9 cellular contexts compared by ENCODE assay signal in the genomic region with DNA sequence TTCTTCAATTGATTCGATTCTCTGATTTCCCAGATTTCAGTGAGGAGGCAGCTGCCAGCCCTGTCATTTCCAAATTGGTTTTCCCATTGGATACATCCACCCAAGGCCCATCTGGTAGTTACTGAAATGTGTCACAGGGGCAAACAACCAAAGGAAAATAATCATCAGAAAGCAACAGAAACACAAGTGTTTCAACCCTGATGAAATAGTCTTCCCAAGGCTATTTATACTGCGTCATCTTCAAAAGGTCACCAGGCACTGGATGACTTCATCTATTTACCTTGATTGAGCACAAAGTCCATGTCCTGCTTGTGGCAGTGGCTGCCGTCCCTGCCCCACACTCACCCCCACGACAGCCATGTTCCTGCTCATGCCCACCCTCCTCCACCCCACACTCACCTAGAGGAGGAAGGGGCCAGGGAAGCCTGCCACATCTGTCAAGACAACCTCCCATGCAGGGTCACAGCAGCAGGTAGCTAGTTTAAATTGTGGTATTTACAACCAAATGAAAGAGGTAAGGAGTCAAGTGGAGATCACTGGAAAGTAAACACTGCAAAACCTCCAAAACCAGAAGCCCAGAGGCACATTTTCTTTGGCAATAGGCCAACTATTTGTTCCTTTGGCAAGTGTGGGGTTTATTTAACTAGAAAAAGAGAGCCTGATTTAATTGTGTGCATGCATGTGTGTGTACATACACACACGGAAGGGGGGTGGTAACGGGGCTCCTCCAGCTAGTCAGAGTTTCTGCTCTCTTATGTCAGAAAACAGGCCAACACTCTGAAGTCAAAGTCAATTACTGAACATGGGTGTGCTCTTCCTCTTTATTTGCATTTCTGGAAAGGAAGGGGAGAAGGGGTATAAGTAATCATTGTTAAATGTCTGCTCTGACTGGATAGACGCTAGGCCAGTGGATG. TPM values are rescaled to one million over a fixed set of nuclear protein-coding genes. Genes with fewer than 3 reads are reported as not detected.
DNase-seq lines count a peak whose midpoint lies in the region; ATAC-seq and TF ChIP-seq lines count a peak whose summit lies in the region.
"Had no signal": no experiment of that assay in that cellular context is flagged by ENCODE, and none has a peak within 500 bp of the region (broad histone marks: within the 10 kb centered on the region; RNA-seq: fewer than 3 reads in every experiment).

No MANE protein-coding gene starts in this region.

- in situ Hi-C loops in ACHN (cut with HindIII; ENCODE audit: low pct_ligation_motif_present, low pct_unique_long_range_greater_than_20kb, low sequenced_read_pairs) = no loop called here

- DNase-seq in left cardiac atrium = peak; percentile 47
- no peak for DNase-seq in cardiac septum (ENCODE audit: low spot score)
- DNase-seq in NOMO-1 treated with dmso at 0.1 percent for 144 hours (lab: John Stamatoyannopoulos, UW; ENCODE audit: unreplicated experiment) = peak; percentile 9
- peak; percentile 63 for DNase-seq in fibroblast of the aortic adventitia (ENCODE audit: low read depth)
- peak; percentile 66 for DNase-seq in ureter (ENCODE audit: low spot score)
- no peak for DNase-seq in ACHN
- no peak for DNase-seq in activated naive CD4-positive, alpha-beta T cell (lab: John Stamatoyannopoulos, UW)
- DNase-seq in activated CD4-positive, alpha-beta T cell treated with anti-CD3 and anti-CD28 coated beads for 4 hours = no peak
- DNase-seq: activated B cell treated with CpG ODN at 0.5 μM for 24 hours had no signal

- ATAC-seq in left cardiac atrium = peak in 1 of 2 donors; percentile 42

- intact Hi-C loops in left cardiac atrium (cut with DNase I) = loop anchor here in 1 of 2 donors (10.0 kb wide), 2 partner anchors 67 to 527 kb away; no protein-coding TSS in a partner anchor
- intact Hi-C loops in cardiac septum (cut with DNase I) = no loop called here

- TF ChIP-seq CTCF in fibroblast of the aortic adventitia (IDR thresholded peaks at IDR 0.05; ENCODE audit: insufficient read depth, low read length) = no peak

- H3K4me3 ChIP-seq in fibroblast of the aortic adventitia (ENCODE audit: low read depth, low read length) = no peak overlapping the region

RNA-seq across cellular contexts. Expression of gene RAB4A, which starts 49.5 kb away (rescaled TPM):
- 100 to 1,000 TPM in 1 of 2 donors, 10 to 100 TPM in 1; 91.6 to 100 TPM for total RNA-seq in left cardiac atrium
- 124 TPM for total RNA-seq in cardiac septum
- 30.8 and 33.2 TPM in 2 replicates for total RNA-seq in fibroblast of the aortic adventitia (ENCODE audit: low replicate concordance)
- 68.7 TPM for total RNA-seq in ureter

Comparison
In these comparisons a context has a peak if more than half of its experiments do, and no peak if none do; other contexts are left out.
1. DNase-seq: peak in left cardiac atrium (single experiment), NOMO-1 treated with dmso at 0.1 percent for 144 hours (single experiment), fibroblast of the aortic adventitia (single experiment) and ureter (single experiment); none in cardiac septum (single experiment), ACHN (single experiment), activated naive CD4-positive, alpha-beta T cell (0 of 4) and activated CD4-positive, alpha-beta T cell treated with anti-CD3 and anti-CD28 coated beads for 4 hours (0 of 2).